Comparison of ENCODE assay signal across 1 cellular context in the genomic region with DNA sequence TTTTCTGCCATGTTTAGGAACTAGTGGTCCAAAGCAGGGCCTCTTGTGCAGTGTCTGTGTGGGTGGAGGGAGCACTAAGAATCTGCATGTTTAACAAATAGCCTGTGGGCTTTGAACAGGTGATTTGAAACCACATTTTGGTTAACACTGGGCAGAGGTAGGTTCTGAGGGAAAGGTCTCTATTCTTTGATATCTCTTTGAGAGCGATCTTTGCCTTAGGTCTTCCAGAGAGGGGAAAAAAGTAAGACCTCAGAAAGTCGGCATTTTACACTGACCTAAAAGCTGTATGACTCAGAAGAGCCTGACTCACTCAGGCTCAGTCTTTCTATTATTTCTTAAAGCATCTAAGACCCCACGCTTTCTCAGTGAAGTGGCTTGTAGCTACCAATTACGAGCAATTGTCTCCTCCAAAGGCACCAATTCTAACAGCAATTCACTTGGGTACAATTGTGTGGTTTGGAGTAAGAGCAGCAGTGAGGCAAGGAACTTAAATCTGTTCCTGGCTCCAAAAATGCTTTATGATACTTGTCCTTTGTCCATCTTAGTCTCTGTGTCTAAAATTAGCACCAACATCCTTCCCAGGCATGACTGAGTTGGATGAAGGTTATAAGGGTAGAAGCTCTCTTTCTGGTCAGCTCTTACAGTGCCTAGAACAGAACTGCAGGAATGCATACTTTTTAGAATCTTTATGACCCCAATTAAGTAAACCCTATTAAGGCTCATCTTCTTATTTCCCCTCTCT.
TF ChIP-seq lines count a peak whose summit lies in the region.

No MANE protein-coding gene starts in this region.

TF ChIP-seq in SK-N-SH treated with all-trans-retinoic acid at 6 μM for 48 hours, 23 proteins besides CTCF, POLR2A, EP300 and RAD21 (continued from another document):
- TF ChIP-seq, protein P1, sequence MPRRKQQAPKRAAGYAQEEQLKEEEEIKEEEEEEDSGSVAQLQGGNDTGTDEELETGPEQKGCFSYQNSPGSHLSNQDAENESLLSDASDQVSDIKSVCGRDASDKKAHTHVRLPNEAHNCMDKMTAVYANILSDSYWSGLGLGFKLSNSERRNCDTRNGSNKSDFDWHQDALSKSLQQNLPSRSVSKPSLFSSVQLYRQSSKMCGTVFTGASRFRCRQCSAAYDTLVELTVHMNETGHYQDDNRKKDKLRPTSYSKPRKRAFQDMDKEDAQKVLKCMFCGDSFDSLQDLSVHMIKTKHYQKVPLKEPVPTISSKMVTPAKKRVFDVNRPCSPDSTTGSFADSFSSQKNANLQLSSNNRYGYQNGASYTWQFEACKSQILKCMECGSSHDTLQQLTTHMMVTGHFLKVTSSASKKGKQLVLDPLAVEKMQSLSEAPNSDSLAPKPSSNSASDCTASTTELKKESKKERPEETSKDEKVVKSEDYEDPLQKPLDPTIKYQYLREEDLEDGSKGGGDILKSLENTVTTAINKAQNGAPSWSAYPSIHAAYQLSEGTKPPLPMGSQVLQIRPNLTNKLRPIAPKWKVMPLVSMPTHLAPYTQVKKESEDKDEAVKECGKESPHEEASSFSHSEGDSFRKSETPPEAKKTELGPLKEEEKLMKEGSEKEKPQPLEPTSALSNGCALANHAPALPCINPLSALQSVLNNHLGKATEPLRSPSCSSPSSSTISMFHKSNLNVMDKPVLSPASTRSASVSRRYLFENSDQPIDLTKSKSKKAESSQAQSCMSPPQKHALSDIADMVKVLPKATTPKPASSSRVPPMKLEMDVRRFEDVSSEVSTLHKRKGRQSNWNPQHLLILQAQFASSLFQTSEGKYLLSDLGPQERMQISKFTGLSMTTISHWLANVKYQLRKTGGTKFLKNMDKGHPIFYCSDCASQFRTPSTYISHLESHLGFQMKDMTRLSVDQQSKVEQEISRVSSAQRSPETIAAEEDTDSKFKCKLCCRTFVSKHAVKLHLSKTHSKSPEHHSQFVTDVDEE (CRISPR knock-in tag; IDR thresholded peaks at IDR 0.05) = no peak
